Comparison of ENCODE assay signal across 11 cellular contexts in genomic region chr15:37095993-37096877, GRCh38. TPM values are rescaled to one million over a fixed set of nuclear protein-coding genes. Genes with fewer than 3 reads are reported as not detected.
DNase-seq lines count a peak whose midpoint lies in the region; ATAC-seq, FAIRE-seq and TF ChIP-seq lines count a peak whose summit lies in the region.
"Had no signal": no experiment of that assay in that cellular context is flagged by ENCODE, and none has a peak within 500 bp of the region (broad histone marks: within the 10 kb centered on the region; RNA-seq: fewer than 3 reads in every experiment).

No MANE protein-coding gene starts in this region.

- CTCF ChIA-PET in HepG2 (lab: Yijun Ruan, JAX; ENCODE audit: low intra/inter-chr PET ratio, low total read pairs) = no interaction called here
- CTCF ChIA-PET in activated CD4-positive, alpha-beta T cell treated with anti-CD3 and anti-CD28 coated beads, Interleukin-2, amount 10 ng/mL, durations not matched to agents 7 days and 5 days (lab: Charles Lee) = no interaction called here

- no peak overlapping the region for H3K27ac Mint-ChIP-seq in activated CD4-positive, alpha-beta T cell treated with anti-CD3 and anti-CD28 coated beads, Interleukin-2, amount 10 ng/mL, durations not matched to agents 7 days and 5 days

- H3K9me3 ChIP-seq in liver (ENCODE audit: control insufficient read depth in 4 of 4, low read length in 3 of 4) (no peaks in the 10 kb centered on the region), HepG2 (ENCODE audit: low read length) (no peaks in the 10 kb centered on the region), esophagus squamous epithelium (no peaks in the 10 kb centered on the region), muscle layer of colon (ENCODE audit: low read length) (no peaks in the 10 kb centered on the region)

- H3K9ac ChIP-seq in liver (ENCODE audit: low read depth in 1 of 2, low read length in 2 of 2) (no peak overlapping the region), HepG2 (ENCODE audit: insufficient read depth, low read depth, low read length) (no peak overlapping the region), muscle layer of colon (ENCODE audit: low read length) (peak overlapping the region; percentile 90)

- no peak overlapping the region for H3K4me3 Mint-ChIP-seq in activated CD4-positive, alpha-beta T cell treated with anti-CD3 and anti-CD28 coated beads, Interleukin-2, amount 10 ng/mL, durations not matched to agents 7 days and 5 days

- BruUV-seq in HepG2 (replicated peaks; lab: Mats Ljungman, UMichigan) = no TSS peak

- peaks cover 7% of the 10 kb centered on the region for H3K36me3 Mint-ChIP-seq in activated CD4-positive, alpha-beta T cell treated with anti-CD3 and anti-CD28 coated beads, Interleukin-2, amount 10 ng/mL, durations not matched to agents 7 days and 5 days (ENCODE audit: low read depth)

- TF ChIP-seq CTCF in liver (IDR thresholded peaks at IDR 0.05; ENCODE audit: low read depth, low read length, missing input control) = no peak
- no peak for TF ChIP-seq CTCF in HepG2 (CRISPR knock-in tag; IDR thresholded peaks at IDR 0.05)
- TF ChIP-seq CTCF in esophagus squamous epithelium (IDR thresholded peaks at IDR 0.05) = no peak
- TF ChIP-seq CTCF in omental fat pad (IDR thresholded peaks at IDR 0.05) = no peak

- H2AFZ ChIP-seq in HepG2 (ENCODE audit: low read length) = no peak overlapping the region

- TF ChIP-seq EP300 in HepG2 (IDR thresholded peaks at IDR 0.05; ENCODE audit: low read depth in 2 of 2, low read length in 2 of 2) (no peak), HepG2 (CRISPR knock-in tag; IDR thresholded peaks at IDR 0.05; ENCODE audit: borderline replicate concordance) (no peak)

- H3K4me1 ChIP-seq in liver (ENCODE audit: control insufficient read depth in 4 of 4, insufficient read depth in 4 of 4, low read length in 3 of 4) (peaks cover 0 to 5% (median 2%) of the 10 kb centered on the region in 4 donors), HepG2 (ENCODE audit: insufficient read depth, low read length) (peaks cover 29% of the 10 kb centered on the region), esophagus squamous epithelium (peaks cover 0 to 44% (median 8%) of the 10 kb centered on the region in 3 donors), muscle layer of colon (ENCODE audit: insufficient read depth, low read length) (peaks cover 19% of the 10 kb centered on the region)

- no peaks in the 10 kb centered on the region for H4K20me1 ChIP-seq in HepG2 (ENCODE audit: insufficient read depth, low read length)

- no peak for TF ChIP-seq POLR2A in HepG2 (IDR thresholded peaks at IDR 0.05; ENCODE audit: insufficient read depth in 1 of 2, low read depth in 2 of 2, low read length in 2 of 2)
- TF ChIP-seq POLR2A in esophagus squamous epithelium (IDR thresholded peaks at IDR 0.05) = peak in 1 of 4 donors; percentile 14

- POLR2A ChIA-PET in HepG2 (lab: Yijun Ruan, JAX) = no interaction called here
- POLR2A ChIA-PET in activated CD4-positive, alpha-beta T cell treated with anti-CD3 and anti-CD28 coated beads, Interleukin-2, amount 10 ng/mL, durations not matched to agents 7 days and 5 days (lab: Charles Lee) = no interaction called here

- H3K79me2 ChIP-seq in HepG2 (ENCODE audit: insufficient read depth, low read length) = peaks cover 6% of the 10 kb centered on the region

- no peak for TF ChIP-seq RAD21 in liver (IDR thresholded peaks at IDR 0.05)
- TF ChIP-seq RAD21 in HepG2 (CRISPR knock-in tag; IDR thresholded peaks at IDR 0.05) = no peak

- ATAC-seq in HepG2 = no peak
- ATAC-seq in omental fat pad (ENCODE audit: low FRiP score) = no peak

- FAIRE-seq in HepG2 (lab: Jason Lieb, UNC) = no peak

- H3K4me2 ChIP-seq in HepG2 (ENCODE audit: low read depth, low read length) = no peak overlapping the region

- no peaks in the 10 kb centered on the region for H3K9me3 Mint-ChIP-seq in activated CD4-positive, alpha-beta T cell treated with anti-CD3 and anti-CD28 coated beads, Interleukin-2, amount 10 ng/mL, durations not matched to agents 7 days and 5 days

- DNase-seq in HepG2 (ENCODE audit: low spot score) = no peak
- DNase-seq in esophagus squamous epithelium (lab: John Stamatoyannopoulos, UW) = no peak
- DNase-seq in AG08395 (ENCODE audit: low spot score) = no peak
- DNase-seq in activated CD4-positive, alpha-beta T cell treated with anti-CD3 and anti-CD28 coated beads, Interleukin-2, amount 10 ng/mL, durations not matched to agents 7 days and 5 days = no peak
- DNase-seq in cerebellar nuclear complex (lab: John Stamatoyannopoulos, UW) = no peak
- DNase-seq in omental fat pad (ENCODE audit: low spot score) = no peak
- DNase-seq: activated CD4-positive, alpha-beta T cell treated with anti-CD3 and anti-CD28 coated beads for 4 hours; stimulated activated CD8-positive, alpha-beta memory T cell treated with anti-CD3 and anti-CD28 coated beads, Interleukin-4, amount 100 ng/mL, for 48 hours had no signal

- in situ Hi-C loops in HepG2 (cut with HindIII; ENCODE audit: extremely low pct_ligation_motif_present, low pct_unique_long_range_greater_than_20kb) = loop anchor here (10.0 kb wide), 1 partner anchor 51 kb away; no protein-coding TSS in a partner anchor

- H3K4me3 ChIP-seq in liver (ENCODE audit: low read depth in 1 of 3, low read length in 3 of 3) (peak overlapping the region in 1 of 3 donors; percentile 65), HepG2 (replicated peaks in 1 of 3; ENCODE audit: insufficient read depth in 1 of 3, low read depth in 2 of 3, low read length in 3 of 3) (no peak overlapping the region), esophagus squamous epithelium (peak overlapping the region; percentile 54 to 79 (median 72)), muscle layer of colon (ENCODE audit: low read depth in 1 of 2, low read length in 2 of 2) (peak overlapping the region; percentile 86 to 91)

- H3K27me3 ChIP-seq in liver (ENCODE audit: control insufficient read depth in 4 of 4, insufficient read depth in 4 of 4, low read length in 3 of 4) = no peaks in the 10 kb centered on the region
- H3K27me3 ChIP-seq in HepG2 (ENCODE audit: control insufficient read depth in 1 of 2, insufficient read depth in 2 of 2, low read length in 2 of 2) = no peaks in the 10 kb centered on the region; a peak in 1 of 5 replicates
- peaks cover 0 to 3% (median 0%) of the 10 kb centered on the region in 4 donors for H3K27me3 ChIP-seq in esophagus squamous epithelium
- H3K27me3 ChIP-seq in muscle layer of colon (ENCODE audit: control insufficient read depth in 1 of 2, insufficient read depth in 2 of 2, low read length in 2 of 2) = no peaks in the 10 kb centered on the region

- intact Hi-C loops in HepG2 (cut with micrococcal nuclease; ENCODE audit: unreplicated experiment) = no loop called here
- intact Hi-C loops in esophagus squamous epithelium (cut with DNase I) = no loop called here

- peaks cover 81% of the 10 kb centered on the region for H3K27me3 Mint-ChIP-seq in activated CD4-positive, alpha-beta T cell treated with anti-CD3 and anti-CD28 coated beads, Interleukin-2, amount 10 ng/mL, durations not matched to agents 7 days and 5 days

- WGBS in liver = 65% methylated on average over 36 of the region's 36 CpGs
- WGBS in HepG2 (ENCODE audit: low lambda C conversion rate) = 96% methylated on average over 35 of the region's 36 CpGs
- 37 to 47% methylated on average over 19 to 20 of the region's 36 CpGs for WGBS in esophagus squamous epithelium, 2 donors

- peaks cover 22% of the 10 kb centered on the region for H3K4me1 Mint-ChIP-seq in activated CD4-positive, alpha-beta T cell treated with anti-CD3 and anti-CD28 coated beads, Interleukin-2, amount 10 ng/mL, durations not matched to agents 7 days and 5 days

- peaks cover 0 to 7% (median 5%) of the 10 kb centered on the region in 4 donors for H3K36me3 ChIP-seq in liver (ENCODE audit: control insufficient read depth in 4 of 4, insufficient read depth in 3 of 4, low read depth in 1 of 4, low read length in 3 of 4)
- H3K36me3 ChIP-seq in HepG2 (replicated peaks in 1 of 2; ENCODE audit: control insufficient read depth in 1 of 2, insufficient read depth in 2 of 2, low read length in 2 of 2) = peaks cover 0 to 14% of the 10 kb centered on the region in 2 experiments; a peak in 2 of 5 replicates
- peaks cover 0 to 27% (median 0%) of the 10 kb centered on the region in 3 donors for H3K36me3 ChIP-seq in esophagus squamous epithelium
- peaks cover 33% of the 10 kb centered on the region for H3K36me3 ChIP-seq in muscle layer of colon (ENCODE audit: insufficient read depth, low read length)

- H3K27ac ChIP-seq in liver (ENCODE audit: low read depth in 1 of 2, low read length in 2 of 2) = peak overlapping the region; percentile 31 to 53
- H3K27ac ChIP-seq in HepG2 (ENCODE audit: extremely low read length, insufficient read depth, low read length) = no peak overlapping the region
- peak overlapping the region; percentile 65 to 95 (median 92) for H3K27ac ChIP-seq in esophagus squamous epithelium
- peak overlapping the region; percentile 96 for H3K27ac ChIP-seq in muscle layer of colon (ENCODE audit: low read depth, low read length)
- H3K27ac ChIP-seq: C4-2B had no signal

RNA-seq across cellular contexts. Expression of gene MEIS2, which starts 4.1 kb away (rescaled TPM):
- total RNA-seq in liver (10 to 100 TPM; 10.9 to 12.6 TPM), HepG2 (2016; rRNA removed; fragmentation: Illumina TruSeq; extraction: Trizol) (12.4 and 12.6 TPM in 2 replicates), esophagus squamous epithelium (10 to 100 TPM in 2 of 4 donors, 1 to 10 TPM in 2; 6.6 to 26.3 (median 9.9) TPM), omental fat pad (10 to 100 TPM; 28.3 to 87.5 (median 42.2) TPM)
- polyA plus RNA-seq in liver (1 to 10 TPM; 3.9 to 4.3 TPM), HepG2 (2011; rRNA removed) (9.4 and 10.7 TPM in 2 replicates)
- 3.1 and 3.3 TPM in 2 replicates for total RNA-seq in HepG2 (2016; cell fraction: cytosol; rRNA removed; fragmentation: Illumina TruSeq; extraction: Trizol; ENCODE audit: low read depth)
- 10.3 and 12.7 TPM in 2 replicates for total RNA-seq in HepG2 (2016; cell fraction: insoluble cytoplasmic fraction; rRNA removed; fragmentation: Illumina TruSeq; extraction: Trizol)
- total RNA-seq in HepG2 (2016; cell fraction: membrane; rRNA removed; fragmentation: Illumina TruSeq; extraction: Trizol) = 7.1 TPM in 2 replicates
- total RNA-seq in HepG2 (2016; cell fraction: nucleus; rRNA removed; fragmentation: Illumina TruSeq; extraction: Trizol) = 24.2 and 26.1 TPM in 2 replicates
- polyA plus RNA-seq in HepG2 (2011; cell fraction: cytosol; rRNA removed) = 6.7 and 8.0 TPM in 2 replicates
- polyA plus RNA-seq in HepG2 (2011; cell fraction: nucleus; rRNA removed) = 16.3 and 19.6 TPM in 2 replicates
- polyA plus RNA-seq in HepG2 (2012) = 8.0 and 8.7 TPM in 2 replicates
- polyA plus RNA-seq in HepG2 (2016; cell fraction: cytosol; fragmentation: Illumina TruSeq; extraction: Trizol; ENCODE audit: low read depth) = 0.67 and 1.0 TPM in 2 replicates
- polyA plus RNA-seq in HepG2 (2016; cell fraction: insoluble cytoplasmic fraction; fragmentation: Illumina TruSeq; extraction: Trizol; ENCODE audit: low read depth) = 11.3 and 12.6 TPM in 2 replicates
- 3.0 and 4.3 TPM in 2 replicates for polyA plus RNA-seq in HepG2 (2016; cell fraction: membrane; fragmentation: Illumina TruSeq; extraction: Trizol; ENCODE audit: low read depth)
- polyA plus RNA-seq in HepG2 (2016; cell fraction: nucleus; fragmentation: Illumina TruSeq; extraction: Trizol; ENCODE audit: insufficient read depth, low read depth) = 12.4 and 16.9 TPM in 2 replicates
- 14.2 and 16.5 TPM in 2 replicates for polyA minus RNA-seq in HepG2 (2011; rRNA and poly(A)+ RNA removed; ENCODE audit: low replicate concordance)
- 3.7 and 6.8 TPM in 2 replicates for polyA minus RNA-seq in HepG2 (2011; cell fraction: cytosol; rRNA and poly(A)+ RNA removed)
- 67.3 and 70.4 TPM in 2 replicates for polyA minus RNA-seq in HepG2 (2011; cell fraction: nucleus; rRNA and poly(A)+ RNA removed)
- total RNA-seq in activated CD4-positive, alpha-beta T cell treated with anti-CD3 and anti-CD28 coated beads, Interleukin-2, amount 10 ng/mL, durations not matched to agents 7 days and 5 days = not detected

Comparison
In these comparisons a context has a peak if more than half of its experiments do, and no peak if none do; other contexts are left out.
1. H3K4me3 ChIP-seq: peak in esophagus squamous epithelium (4 of 4) and muscle layer of colon (2 of 2); none in HepG2 (0 of 3).
2. RNA of gene MEIS2, which starts 4.1 kb away (total RNA-seq): 28.3 to 87.5 TPM in omental fat pad, 10.9 to 12.6 TPM in liver, 6.6 to 26.3 TPM in esophagus squamous epithelium and 3.1 to 26.1 TPM in HepG2; not detected in activated CD4-positive, alpha-beta T cell treated with anti-CD3 and anti-CD28 coated beads, Interleukin-2, amount 10 ng/mL, durations not matched to agents 7 days and 5 days; every median in the first group is over 4 times any median in the second.